ENCODE assay signal across 12 cellular contexts in genomic region chr3:149589332-149589731, GRCh38.
DNase-seq lines count a peak whose midpoint lies in the region; ATAC-seq, FAIRE-seq and TF ChIP-seq lines count a peak whose summit lies in the region.
"Had no signal": no experiment of that assay in that cellular context is flagged by ENCODE, and none has a peak within 500 bp of the region (broad histone marks: within the 10 kb centered on the region; RNA-seq: fewer than 3 reads in every experiment).

No MANE protein-coding gene starts in this region.

- H3K27me3 ChIP-seq in endothelial cell of umbilical vein (ENCODE audit: control insufficient read depth in 2 of 2, insufficient read depth in 2 of 2, low read length in 2 of 2) (no peaks in the 10 kb centered on the region), GM23338 (ENCODE audit: insufficient read depth) (no peaks in the 10 kb centered on the region)
- H3K27me3 ChIP-seq: colonic mucosa had no signal

- DNase-seq in ELR (ENCODE audit: low read depth), result peak; percentile 95
- peak; percentile 73 for DNase-seq in NCI-H226
- DNase-seq in endothelial cell of umbilical vein (ENCODE audit: low read depth, low spot score), result peak; percentile 95
- no peak for DNase-seq in neural crest cell (ENCODE audit: low read depth, low spot score)
- no peak for DNase-seq in NCI-H524 treated with DMSO at 0.1 percent for 48 hours (lab: John Stamatoyannopoulos, UW)
- DNase-seq in DMS79 (lab: John Stamatoyannopoulos, UW), result no peak
- no peak for DNase-seq in GM23338 (ENCODE audit: low spot score)
- no peak for DNase-seq in cerebellum (ENCODE audit: low spot score)
- DNase-seq: activated CD4-positive, CD25-positive, alpha-beta regulatory T cell; colonic mucosa; NCI-H1417 treated with DMSO at 0.1 percent for 48 hours had no signal

- H3K36me3 ChIP-seq in endothelial cell of umbilical vein (ENCODE audit: control insufficient read depth in 2 of 2, extremely low read depth in 1 of 2, insufficient read depth in 2 of 2, low read length in 2 of 2) (peaks cover 0 to 3% of the 10 kb centered on the region in 2 experiments), GM23338 (ENCODE audit: insufficient read depth) (no peaks in the 10 kb centered on the region)
- H3K36me3 ChIP-seq: colonic mucosa had no signal

- H3K4me3 Mint-ChIP-seq in neural crest cell, result no peak overlapping the region
- H3K4me3 Mint-ChIP-seq in GM23338, result no peak overlapping the region

- no peaks in the 10 kb centered on the region for H3F3A ChIP-seq in GM23338 (replicated peaks; ENCODE audit: low read depth)

- H3K27ac ChIP-seq in endothelial cell of umbilical vein (ENCODE audit: insufficient read depth, low read depth, low read length) (peak overlapping the region; percentile 96), GM23338 (ENCODE audit: low read depth) (no peak overlapping the region)
- H3K27ac ChIP-seq: colonic mucosa had no signal

- H3K79me2 ChIP-seq in endothelial cell of umbilical vein (ENCODE audit: control insufficient read depth, insufficient read depth, low read length), result peaks cover 79% of the 10 kb centered on the region
- H3K79me2 ChIP-seq in GM23338 (replicated peaks; ENCODE audit: insufficient read depth), result peaks cover 43% of the 10 kb centered on the region

- POLR2A ChIA-PET in endothelial cell of umbilical vein (lab: Charles Lee), result interaction anchor here (0.6 to 1.2 kb wide), 2 partner anchors 61 to 69 kb away, joined by 3 read pairs; partner anchors contain the start of gene WWTR1

- peak overlapping the region; percentile 72 for H3K9ac ChIP-seq in endothelial cell of umbilical vein (replicated peaks; ENCODE audit: extremely low read depth, insufficient read depth, low read length)

- CTCF ChIA-PET in endothelial cell of umbilical vein (lab: Charles Lee), result interaction anchor here (0.6 to 3.7 kb wide), 9 partner anchors 10 to 128 kb away, joined by 3 to 17 read pairs (median 4); partner anchors contain the start of gene WWTR1

- peak overlapping the region; percentile 23 for H3K27ac Mint-ChIP-seq in neural crest cell (ENCODE audit: unreplicated experiment)
- no peak overlapping the region for H3K27ac Mint-ChIP-seq in GM23338

- peak; percentile 64 for FAIRE-seq in endothelial cell of umbilical vein (lab: Jason Lieb, UNC)
- FAIRE-seq: GM12891 had no signal

- H3K9me2 ChIP-seq in GM23338 (ENCODE audit: insufficient read depth), result no peaks in the 10 kb centered on the region

- H3K9me3 Mint-ChIP-seq in neural crest cell (no peaks in the 10 kb centered on the region), GM23338 (no peaks in the 10 kb centered on the region)

- no peaks in the 10 kb centered on the region for H3K9me1 ChIP-seq in endothelial cell of umbilical vein (replicated peaks; ENCODE audit: control insufficient read depth, extremely low read depth, insufficient read depth, low read length)

- no peaks in the 10 kb centered on the region for H3K36me3 Mint-ChIP-seq in neural crest cell (ENCODE audit: low read depth)
- H3K36me3 Mint-ChIP-seq in GM23338 (ENCODE audit: low read depth), result no peaks in the 10 kb centered on the region

- intact Hi-C loops in endothelial cell of umbilical vein (cut with micrococcal nuclease), result loop anchor here (1.0 kb wide), 4 partner anchors 9 to 26 kb away; no protein-coding TSS in a partner anchor

- peaks cover 58% of the 10 kb centered on the region for H3K4me1 Mint-ChIP-seq in neural crest cell
- H3K4me1 Mint-ChIP-seq in GM23338, result peaks cover 41% of the 10 kb centered on the region

- no peak for ATAC-seq in GM23338

- no peak for TF ChIP-seq CTCF in endothelial cell of umbilical vein (IDR thresholded peaks at IDR 0.05; ENCODE audit: extremely low read depth in 1 of 2, insufficient read depth in 1 of 2, low read depth in 1 of 2, low read length in 2 of 2)
- no peak for TF ChIP-seq CTCF in neural crest cell (conservative IDR thresholded peaks at IDR 0.05)
- no peak for TF ChIP-seq CTCF in GM23338 (conservative IDR thresholded peaks at IDR 0.05; ENCODE audit: low read depth in 2 of 2)

- H2AFZ ChIP-seq in endothelial cell of umbilical vein (ENCODE audit: low read depth, low read length) (no peak overlapping the region), GM23338 (no peak overlapping the region)

- peaks cover 96% of the 10 kb centered on the region for H3K4me1 ChIP-seq in endothelial cell of umbilical vein (ENCODE audit: control insufficient read depth, extremely low read depth, insufficient read depth, low read length)
- H3K4me1 ChIP-seq in GM23338 (ENCODE audit: insufficient read depth), result peaks cover 44% of the 10 kb centered on the region
- H3K4me1 ChIP-seq: colonic mucosa had no signal

- TF ChIP-seq POLR2A in endothelial cell of umbilical vein (IDR thresholded peaks at IDR 0.05; ENCODE audit: low read depth, low read length), result peak; percentile 38

- BruUV-seq in endothelial cell of umbilical vein (replicated peaks; lab: Mats Ljungman, UMichigan), result no TSS peak

- H3K4me2 ChIP-seq in endothelial cell of umbilical vein (ENCODE audit: insufficient read depth, low read length), result peak overlapping the region; percentile 75
- no peak overlapping the region for H3K4me2 ChIP-seq in GM23338

- no peaks in the 10 kb centered on the region for H3K9me3 ChIP-seq in endothelial cell of umbilical vein (replicated peaks; ENCODE audit: control insufficient read depth, insufficient read depth, low read length)
- H3K9me3 ChIP-seq: colonic mucosa had no signal

- H3K27me3 Mint-ChIP-seq in neural crest cell (ENCODE audit: low read depth) (no peaks in the 10 kb centered on the region), GM23338 (ENCODE audit: insufficient read depth, low read depth, poor library complexity) (no peaks in the 10 kb centered on the region)

- dilution Hi-C loops in endothelial cell of umbilical vein (cut with MboI; ENCODE audit: extremely low pct_ligation_motif_present, low sequenced_read_pairs), result no loop called here

- H4K20me1 ChIP-seq in endothelial cell of umbilical vein (replicated peaks; ENCODE audit: control insufficient read depth, extremely low read depth, insufficient read depth, low read length) (no peaks in the 10 kb centered on the region), GM23338 (replicated peaks; ENCODE audit: insufficient read depth) (no peaks in the 10 kb centered on the region)

- H3K4me3 ChIP-seq in endothelial cell of umbilical vein (replicated peaks in 1 of 3; ENCODE audit: insufficient read depth in 1 of 3, low read depth in 1 of 3, low read length in 3 of 3) (peak overlapping the region in 1 of 3 experiments; percentile 10), GM23338 (no peak overlapping the region)
- H3K4me3 ChIP-seq: colonic mucosa had no signal

TF ChIP-seq in endothelial cell of umbilical vein, 7 proteins besides CTCF, POLR2A, EP300 and RAD21:
- TF ChIP-seq GATA2 (IDR thresholded peaks at IDR 0.05; ENCODE audit: insufficient read depth, insufficient read length, low read depth, low read length) (peak; percentile 30), FOS (IDR thresholded peaks at IDR 0.05; ENCODE audit: borderline replicate concordance, insufficient read depth, low read length) (peak; percentile 39), POLR2AphosphoS5 (IDR thresholded peaks at IDR 0.05; ENCODE audit: insufficient read depth, low read depth, low read length) (peak; percentile 50), MAX (IDR thresholded peaks at IDR 0.05; ENCODE audit: insufficient read depth, insufficient read length) (no peak), JUN (IDR thresholded peaks at IDR 0.05; ENCODE audit: borderline replicate concordance, insufficient read depth, insufficient read length, low read depth) (peak; percentile 65), MYC (IDR thresholded peaks at IDR 0.05; ENCODE audit: low read depth, low read length) (no peak), EZH2 (IDR thresholded peaks at IDR 0.05; ENCODE audit: borderline replicate concordance, low read depth, low read length, severe bottlenecking) (no peak)

TF ChIP-seq in GM23338, 12 proteins besides CTCF, POLR2A, EP300 and RAD21 (continues in another document):
- no peak for TF ChIP-seq EZH2phosphoT487 (IDR thresholded peaks at IDR 0.05; ENCODE audit: unreplicated experiment)
- TF ChIP-seq ZNF114 (CRISPR knock-in tag; IDR thresholded peaks at IDR 0.05), result no peak
- no peak for TF ChIP-seq POLR2AphosphoS5 (IDR thresholded peaks at IDR 0.05; ENCODE audit: low read depth)
- TF ChIP-seq CREB1 (CRISPR knock-in tag; IDR thresholded peaks at IDR 0.05; ENCODE audit: low read depth), result no peak
- TF ChIP-seq JUNB (IDR thresholded peaks at IDR 0.05; ENCODE audit: unreplicated experiment), result no peak
- TF ChIP-seq ETS1 (IDR thresholded peaks at IDR 0.05), result no peak
- no peak for TF ChIP-seq ZNF331 (CRISPR knock-in tag; IDR thresholded peaks at IDR 0.05; ENCODE audit: low read depth)
- TF ChIP-seq NANOG (IDR thresholded peaks at IDR 0.05; ENCODE audit: borderline replicate concordance), result no peak

Comparison
In these comparisons a context has a peak if more than half of its experiments do, and no peak if none do; other contexts are left out.
1. DNase-seq: peak in ELR (single experiment), NCI-H226 (single experiment) and endothelial cell of umbilical vein (single experiment); none in neural crest cell (single experiment), NCI-H524 treated with DMSO at 0.1 percent for 48 hours (single experiment), DMS79 (single experiment), GM23338 (single experiment) and cerebellum (single experiment).